In genomic region chr17:49968380-49969133, GRCh38 we compare ENCODE assay signal across 1 cellular context.
A peak's percentile ranks its signal among the peaks of the same experiment; 100 is the strongest.
TF ChIP-seq lines count a peak whose summit lies in the region.

No MANE protein-coding gene starts in this region.

TF ChIP-seq in K562, 482 proteins besides CTCF, POLR2A, EP300 and RAD21 (continued from another document and continues in another):
- TF ChIP-seq ZBTB11 (CRISPR knock-in tag; IDR thresholded peaks at IDR 0.05), result peak; percentile 76 to 94 (median 81); a peak in 5 of 6 replicates
- peak; percentile 61 for TF ChIP-seq ATF3 (IDR thresholded peaks at IDR 0.05)
- TF ChIP-seq ATF3 (CRISPR knock-in tag; conservative IDR thresholded peaks at IDR 0.05), result 0 out of 2 replicates have a peak, but pooled peaks have one; percentile 48
- TF ChIP-seq ZNF23 (CRISPR knock-in tag; IDR thresholded peaks at IDR 0.05), result no peak
- TF ChIP-seq CHD1 (IDR thresholded peaks at IDR 0.05; ENCODE audit: low read length), result peak; percentile 40
- no peak for TF ChIP-seq DDX20 (tag; IDR thresholded peaks at IDR 0.05; ENCODE audit: low read depth)
- no peak for TF ChIP-seq ETS2 (tag; IDR thresholded peaks at IDR 0.05; ENCODE audit: borderline replicate concordance, poor library complexity, severe bottlenecking)
- TF ChIP-seq HSF4 (CRISPR knock-in tag; IDR thresholded peaks at IDR 0.05; ENCODE audit: borderline replicate concordance), result no peak
- peak; percentile 6; the same call in 1 of the 2 replicates for TF ChIP-seq CREM (IDR thresholded peaks at IDR 0.05; ENCODE audit: low read depth)
- 0 out of 2 replicates have a peak, but pooled peaks have one; percentile 27 for TF ChIP-seq ETS1 (conservative IDR thresholded peaks at IDR 0.05; ENCODE audit: control insufficient read depth, low read depth, low read length)
- peak; percentile 91 for TF ChIP-seq CEBPB (tag; IDR thresholded peaks at IDR 0.05)
- peak; percentile 86 for TF ChIP-seq ZBTB40 (IDR thresholded peaks at IDR 0.05)
- no peak for TF ChIP-seq ZBTB40 (CRISPR knock-in tag; IDR thresholded peaks at IDR 0.05)
- no peak for TF ChIP-seq CHD4 (IDR thresholded peaks at IDR 0.05; ENCODE audit: insufficient read depth, insufficient replicate concordance, low read depth, low read length, poor library complexity, severe bottlenecking)
- TF ChIP-seq RERE (CRISPR knock-in tag; IDR thresholded peaks at IDR 0.05; ENCODE audit: borderline replicate concordance), result no peak
- no peak for TF ChIP-seq ZFP36 (IDR thresholded peaks at IDR 0.05; ENCODE audit: low read depth, low read length, partially characterized antibody)
- no peak for TF ChIP-seq HOMEZ (CRISPR knock-in tag; IDR thresholded peaks at IDR 0.05)
- peak; percentile 62 for TF ChIP-seq RBFOX2 (IDR thresholded peaks at IDR 0.05; ENCODE audit: low read depth, low read length)
- peak; percentile 41; the same call in 1 of the 2 replicates for TF ChIP-seq ATF7 (IDR thresholded peaks at IDR 0.05)
- peak in 1 of 2 experiments; percentile 17; a peak in 1 of 4 replicates for TF ChIP-seq NONO (IDR thresholded peaks at IDR 0.05; ENCODE audit: low read depth in 2 of 2, low read length in 1 of 2)
- TF ChIP-seq RBBP5 (IDR thresholded peaks at IDR 0.05; ENCODE audit: borderline replicate concordance, insufficient read depth, low read length, poor library complexity, severe bottlenecking), result peak; percentile 60
- TF ChIP-seq ZNF408 (CRISPR knock-in tag; IDR thresholded peaks at IDR 0.05; ENCODE audit: low read depth), result no peak
- TF ChIP-seq ELF1 (tag; IDR thresholded peaks at IDR 0.05), result peak; percentile 61
- peak; percentile 36 for TF ChIP-seq MEIS2 (IDR thresholded peaks at IDR 0.05; ENCODE audit: partially characterized antibody)
- no peak for TF ChIP-seq ESRRB (CRISPR knock-in tag; IDR thresholded peaks at IDR 0.05; ENCODE audit: borderline replicate concordance)
- no peak for TF ChIP-seq HDAC2 (IDR thresholded peaks at IDR 0.05)
- TF ChIP-seq EGR1 (conservative IDR thresholded peaks at IDR 0.05), result no peak
- TF ChIP-seq RBM34 (IDR thresholded peaks at IDR 0.05; ENCODE audit: borderline replicate concordance, insufficient read depth, low read length), result no peak
- TF ChIP-seq STAT5A (IDR thresholded peaks at IDR 0.05; ENCODE audit: borderline replicate concordance, low read length), result no peak
- no peak for TF ChIP-seq GTF2B (IDR thresholded peaks at IDR 0.05; ENCODE audit: extremely low read depth, insufficient read length)
- TF ChIP-seq XRCC3 (IDR thresholded peaks at IDR 0.05), result no peak
- TF ChIP-seq TFAM (CRISPR knock-in tag; conservative IDR thresholded peaks at IDR 0.05), result no peak
- no peak for TF ChIP-seq HLTF (IDR thresholded peaks at IDR 0.05)
- peak; percentile 81; the same call in 1 of the 2 replicates for TF ChIP-seq GATAD2B (IDR thresholded peaks at IDR 0.05; ENCODE audit: borderline replicate concordance)
- peak; percentile 68 for TF ChIP-seq POLR2G (IDR thresholded peaks at IDR 0.05; ENCODE audit: low read depth, low read length)
- no peak for TF ChIP-seq HMG20B (CRISPR knock-in tag; IDR thresholded peaks at IDR 0.05)
- peak; percentile 95 for TF ChIP-seq NRF1 (conservative IDR thresholded peaks at IDR 0.05 in 1 of 2, IDR thresholded peaks at IDR 0.05 in 1 of 2)
- no peak for TF ChIP-seq ZC3H8 (IDR thresholded peaks at IDR 0.05)
